8 cellular contexts compared by ENCODE assay signal in genomic region chr3:141393151-141394076, GRCh38. TPM values are rescaled to one million over a fixed set of nuclear protein-coding genes. Genes with fewer than 3 reads are reported as not detected.
A peak's percentile ranks its signal among the peaks of the same experiment; 100 is the strongest.
DNase-seq lines count a peak whose midpoint lies in the region; ATAC-seq and TF ChIP-seq lines count a peak whose summit lies in the region.
"Had no signal": no experiment of that assay in that cellular context is flagged by ENCODE, and none has a peak within 500 bp of the region (broad histone marks: within the 10 kb centered on the region; RNA-seq: fewer than 3 reads in every experiment).

No MANE protein-coding gene starts in this region.

- WGBS in HUES64: 48% methylated on average over 13 of the region's 13 CpGs
- no CpG with 5 or more reads among the region's 13 CpGs for WGBS in iPS DF 6.9 (ENCODE audit: insufficient coverage, insufficient read length)
- 75% methylated on average over 13 of the region's 13 CpGs for WGBS in lower leg skin, 2 donors

- peak overlapping the region; percentile 66 for H3K27ac ChIP-seq in HUES64 (ENCODE audit: low read depth, low read length)
- H3K27ac ChIP-seq in iPS DF 6.9 (ENCODE audit: low read length): no peak overlapping the region
- peak overlapping the region; percentile 53 for H3K27ac ChIP-seq in stomach smooth muscle (ENCODE audit: low read length)

- peak; percentile 41; the same call in 1 of the 3 replicates for ATAC-seq in SK-N-SH treated with all-trans-retinoic acid at 6 μM for 48 hours
- no peak for ATAC-seq in HG03354 (IDR thresholded peaks at IDR 0.05; ENCODE audit: poor library complexity, severe bottlenecking, unreplicated experiment)
- ATAC-seq: K562 had no signal

- TF ChIP-seq CTCF in lower leg skin (IDR thresholded peaks at IDR 0.05): no peak

- H3K9me3 ChIP-seq in HUES64 (ENCODE audit: insufficient read depth, low read depth, low read length) (peaks cover 8% of the 10 kb centered on the region; the same call in 1 of the 2 replicates), iPS DF 6.9 (ENCODE audit: control insufficient read depth, insufficient read depth, low read length) (no peaks in the 10 kb centered on the region), stomach smooth muscle (ENCODE audit: control insufficient read depth in 2 of 2, low read length in 2 of 2) (no peaks in the 10 kb centered on the region)

- H3K36me3 ChIP-seq in HUES64 (ENCODE audit: insufficient read depth, low read length) (peaks cover 11% of the 10 kb centered on the region; the same call in 1 of the 2 replicates), iPS DF 6.9 (ENCODE audit: control insufficient read depth, insufficient read depth, low read length) (no peaks in the 10 kb centered on the region), stomach smooth muscle (ENCODE audit: control insufficient read depth in 2 of 2, insufficient read depth in 2 of 2, low read length in 2 of 2) (peaks cover 0 to 4% of the 10 kb centered on the region in 2 donors)

- DNase-seq in iPS DF 6.9 (ENCODE audit: low read depth, low spot score): peak; percentile 43
- DNase-seq in lower leg skin (ENCODE audit: low spot score in 2 of 2): no peak
- DNase-seq in NCI-H1048 (lab: John Stamatoyannopoulos, UW): no peak

- H3K27me3 ChIP-seq in HUES64 (ENCODE audit: insufficient read depth, low read length) (no peaks in the 10 kb centered on the region), iPS DF 6.9 (ENCODE audit: control insufficient read depth, insufficient read depth, low read length) (no peaks in the 10 kb centered on the region), stomach smooth muscle (ENCODE audit: control insufficient read depth in 1 of 2, insufficient read depth in 2 of 2, low read length in 2 of 2) (no peaks in the 10 kb centered on the region)

- TF ChIP-seq POLR2A in lower leg skin (IDR thresholded peaks at IDR 0.05): no peak

- H3K4me3 ChIP-seq in HUES64 (ENCODE audit: low read length): peak overlapping the region; percentile 2; the same call in 1 of the 2 replicates
- no peak overlapping the region for H3K4me3 ChIP-seq in iPS DF 6.9 (ENCODE audit: low read length)
- no peak overlapping the region for H3K4me3 ChIP-seq in stomach smooth muscle (ENCODE audit: low read length in 2 of 2)
- H3K4me3 ChIP-seq in lower leg skin (ENCODE audit: low read depth, poor library complexity, severe bottlenecking): no peak overlapping the region
- H3K4me3 ChIP-seq: K562 had no signal

- H3K9ac ChIP-seq in HUES64 (ENCODE audit: low read depth, low read length): peak overlapping the region; percentile 2; the same call in 1 of the 2 replicates
- H3K9ac ChIP-seq in stomach smooth muscle (ENCODE audit: low read length in 2 of 2): no peak overlapping the region

- H3K4me1 ChIP-seq in HUES64 (ENCODE audit: insufficient read depth, low read length) (peaks cover 32% of the 10 kb centered on the region), iPS DF 6.9 (ENCODE audit: control insufficient read depth, insufficient read depth, low read length) (peaks cover 8% of the 10 kb centered on the region; the same call in 1 of the 2 replicates), stomach smooth muscle (ENCODE audit: control insufficient read depth, insufficient read depth, low read length) (no peaks in the 10 kb centered on the region)

- intact Hi-C loops in lower leg skin (cut with DNase I; ENCODE audit: low total_unique reads): no loop called here

TF ChIP-seq in SK-N-SH treated with all-trans-retinoic acid at 6 μM for 48 hours, 23 proteins besides CTCF, POLR2A, EP300 and RAD21:
- TF ChIP-seq ZNF8 (CRISPR knock-in tag; IDR thresholded peaks at IDR 0.05): no peak
- TF ChIP-seq POU6F1 (CRISPR knock-in tag; IDR thresholded peaks at IDR 0.05; ENCODE audit: borderline replicate concordance, low read depth): no peak
- no peak for TF ChIP-seq ZNF565 (CRISPR knock-in tag; conservative IDR thresholded peaks at IDR 0.05; ENCODE audit: low read depth)
- TF ChIP-seq ZFP30 (CRISPR knock-in tag; IDR thresholded peaks at IDR 0.05): no peak
- 0 out of 2 replicates have a peak, but pooled peaks have one; percentile 13 for TF ChIP-seq PPARA (CRISPR knock-in tag; IDR thresholded peaks at IDR 0.05; ENCODE audit: borderline replicate concordance)
- no peak for TF ChIP-seq OSR1 (CRISPR knock-in tag; IDR thresholded peaks at IDR 0.05)
- no peak for TF ChIP-seq CSDC2 (CRISPR knock-in tag; IDR thresholded peaks at IDR 0.05)
- peak; percentile 47; the same call in 1 of the 2 replicates for TF ChIP-seq TCF4 (CRISPR knock-in tag; IDR thresholded peaks at IDR 0.05; ENCODE audit: borderline replicate concordance)
- no peak for TF ChIP-seq TOX (CRISPR knock-in tag; IDR thresholded peaks at IDR 0.05; ENCODE audit: borderline replicate concordance)
- no peak for TF ChIP-seq SNAI2 (CRISPR knock-in tag; IDR thresholded peaks at IDR 0.05)
- TF ChIP-seq ZFP3 (CRISPR knock-in tag; IDR thresholded peaks at IDR 0.05): no peak
- TF ChIP-seq ESRRG (CRISPR knock-in tag; IDR thresholded peaks at IDR 0.05): no peak
- no peak for TF ChIP-seq CSRNP3 (CRISPR knock-in tag; IDR thresholded peaks at IDR 0.05)
- TF ChIP-seq ISL1 (CRISPR knock-in tag; IDR thresholded peaks at IDR 0.05): no peak
- peak; percentile 88 for TF ChIP-seq ZNF70 (CRISPR knock-in tag; IDR thresholded peaks at IDR 0.05)
- peak; percentile 41; the same call in 1 of the 2 replicates for TF ChIP-seq TSHZ2 (CRISPR knock-in tag; IDR thresholded peaks at IDR 0.05)
- no peak for TF ChIP-seq ZC3H10 (CRISPR knock-in tag; IDR thresholded peaks at IDR 0.05)
- no peak for TF ChIP-seq RARB (CRISPR knock-in tag; IDR thresholded peaks at IDR 0.05)

RNA-seq across cellular contexts. Expression of gene ZBTB38, which starts 25.1 kb away (rescaled TPM):
- 13.8 TPM for polyA plus RNA-seq in HUES64 (2013, experiment 1 of 2)
- polyA plus RNA-seq in HUES64 (2013, experiment 2 of 2): 16.9 TPM
- total RNA-seq in lower leg skin: 100 to 1,000 TPM in 1 of 4 donors, 10 to 100 TPM in 3; 46.8 to 104 (median 72.6) TPM
